Comparison of ENCODE assay signal across 12 cellular contexts in genomic region chr7:77561354-77561753, GRCh38. TPM values are rescaled to one million over a fixed set of nuclear protein-coding genes. Genes with fewer than 3 reads are reported as not detected.
DNase-seq lines count a peak whose midpoint lies in the region; ATAC-seq and TF ChIP-seq lines count a peak whose summit lies in the region.
"Had no signal": no experiment of that assay in that cellular context is flagged by ENCODE, and none has a peak within 500 bp of the region (broad histone marks: within the 10 kb centered on the region; RNA-seq: fewer than 3 reads in every experiment).

No MANE protein-coding gene starts in this region.

- H3K27ac Mint-ChIP-seq in dendritic cell treated with granulocyte-macrophage colony-stimulating factor and Interleukin-4, amounts not matched to agents 40 ng/mL and 50 ng/mL, for 4 days, result peak overlapping the region; percentile 79
- H3K27ac Mint-ChIP-seq: activated CD4-positive, alpha-beta T cell treated with anti-CD3 and anti-CD28 coated beads for 36 hours had no signal

- H3K4me3 ChIP-seq in gastrocnemius medialis, result no peak overlapping the region
- H3K4me3 ChIP-seq: MG63 had no signal

- no peaks in the 10 kb centered on the region for H3K27me3 Mint-ChIP-seq in dendritic cell treated with granulocyte-macrophage colony-stimulating factor and Interleukin-4, amounts not matched to agents 40 ng/mL and 50 ng/mL, for 4 days
- H3K27me3 Mint-ChIP-seq: activated CD4-positive, alpha-beta T cell treated with anti-CD3 and anti-CD28 coated beads for 36 hours had no signal

- no peak overlapping the region for H3K27ac ChIP-seq in gastrocnemius medialis

- ATAC-seq in GM18861 (IDR thresholded peaks at IDR 0.05; ENCODE audit: unreplicated experiment), result peak; percentile 82
- peak; percentile 82 for ATAC-seq in GM21529 (IDR thresholded peaks at IDR 0.05; ENCODE audit: unreplicated experiment)
- peak; percentile 81 for ATAC-seq in HG03159 (IDR thresholded peaks at IDR 0.05; ENCODE audit: unreplicated experiment)
- no peak for ATAC-seq in gastrocnemius medialis
- ATAC-seq: activated CD4-positive, alpha-beta T cell treated with anti-CD3 and anti-CD28 coated beads for 36 hours; left colon had no signal

- no peaks in the 10 kb centered on the region for H3K9me3 ChIP-seq in gastrocnemius medialis
- H3K9me3 ChIP-seq: MG63 had no signal

- no peaks in the 10 kb centered on the region for H3K27me3 ChIP-seq in gastrocnemius medialis
- H3K27me3 ChIP-seq: MG63 had no signal

- no peak for TF ChIP-seq POLR2A in gastrocnemius medialis (IDR thresholded peaks at IDR 0.05)

- H3K4me3 Mint-ChIP-seq in dendritic cell treated with granulocyte-macrophage colony-stimulating factor and Interleukin-4, amounts not matched to agents 40 ng/mL and 50 ng/mL, for 4 days, result peak overlapping the region; percentile 17
- H3K4me3 Mint-ChIP-seq: activated CD4-positive, alpha-beta T cell treated with anti-CD3 and anti-CD28 coated beads for 36 hours had no signal

- no peak for DNase-seq in NCI-H2029 treated with DMSO at 0.1 percent for 48 hours (lab: John Stamatoyannopoulos, UW)
- DNase-seq in cortex of kidney (lab: John Stamatoyannopoulos, UW), result no peak
- no peak for DNase-seq in gastrocnemius medialis
- no peak for DNase-seq in foreskin melanocyte
- DNase-seq: activated CD4-positive, alpha-beta T cell treated with anti-CD3 and anti-CD28 coated beads for 36 hours; left colon; MG63; posterior cingulate gyrus had no signal

- no peak for TF ChIP-seq CTCF in gastrocnemius medialis (IDR thresholded peaks at IDR 0.05 in 4 of 5, conservative IDR thresholded peaks at IDR 0.05 in 1 of 5)

- no peaks in the 10 kb centered on the region for H3K9me3 Mint-ChIP-seq in dendritic cell treated with granulocyte-macrophage colony-stimulating factor and Interleukin-4, amounts not matched to agents 40 ng/mL and 50 ng/mL, for 4 days

- H3K4me1 Mint-ChIP-seq in dendritic cell treated with granulocyte-macrophage colony-stimulating factor and Interleukin-4, amounts not matched to agents 40 ng/mL and 50 ng/mL, for 4 days (ENCODE audit: low read depth), result peaks cover 63% of the 10 kb centered on the region

- peaks cover 37% of the 10 kb centered on the region for H3K36me3 Mint-ChIP-seq in dendritic cell treated with granulocyte-macrophage colony-stimulating factor and Interleukin-4, amounts not matched to agents 40 ng/mL and 50 ng/mL, for 4 days (ENCODE audit: low read depth)

- H3K36me3 ChIP-seq in gastrocnemius medialis, result no peaks in the 10 kb centered on the region
- H3K36me3 ChIP-seq: MG63 had no signal

- intact Hi-C loops in dendritic cell treated with granulocyte-macrophage colony-stimulating factor and Interleukin-4, amounts not matched to agents 40 ng/mL and 50 ng/mL, for 4 days (cut with micrococcal nuclease), result no loop called here
- intact Hi-C loops in gastrocnemius medialis (cut with DNase I; ENCODE audit: low total_unique reads), result no loop called here

- in situ Hi-C loops in gastrocnemius medialis (cut with MboI; ENCODE audit: low sequenced_read_pairs in 4 of 4), result no loop called here

- H3K4me1 ChIP-seq in gastrocnemius medialis, result peaks cover 31 to 35% of the 10 kb centered on the region in 2 donors

RNA-seq across cellular contexts. Expression of gene PTPN12, which starts 24.3 kb away (rescaled TPM):
- 10 to 100 TPM; 22.7 to 38.0 (median 27.7) TPM for total RNA-seq in gastrocnemius medialis

Comparison
In these comparisons a context has a peak if more than half of its experiments do, and no peak if none do; other contexts are left out.
1. ATAC-seq: peak in GM18861 (single experiment), GM21529 (single experiment) and HG03159 (single experiment); none in gastrocnemius medialis (0 of 2).